1 cellular context compared by ENCODE assay signal in genomic region chr7:155762639-155763038, GRCh38.
TF ChIP-seq lines count a peak whose summit lies in the region.

No MANE protein-coding gene starts in this region.

TF ChIP-seq in GM23338, 12 proteins besides CTCF, POLR2A, EP300 and RAD21 (continued from another document):
- TF ChIP-seq, protein P1, sequence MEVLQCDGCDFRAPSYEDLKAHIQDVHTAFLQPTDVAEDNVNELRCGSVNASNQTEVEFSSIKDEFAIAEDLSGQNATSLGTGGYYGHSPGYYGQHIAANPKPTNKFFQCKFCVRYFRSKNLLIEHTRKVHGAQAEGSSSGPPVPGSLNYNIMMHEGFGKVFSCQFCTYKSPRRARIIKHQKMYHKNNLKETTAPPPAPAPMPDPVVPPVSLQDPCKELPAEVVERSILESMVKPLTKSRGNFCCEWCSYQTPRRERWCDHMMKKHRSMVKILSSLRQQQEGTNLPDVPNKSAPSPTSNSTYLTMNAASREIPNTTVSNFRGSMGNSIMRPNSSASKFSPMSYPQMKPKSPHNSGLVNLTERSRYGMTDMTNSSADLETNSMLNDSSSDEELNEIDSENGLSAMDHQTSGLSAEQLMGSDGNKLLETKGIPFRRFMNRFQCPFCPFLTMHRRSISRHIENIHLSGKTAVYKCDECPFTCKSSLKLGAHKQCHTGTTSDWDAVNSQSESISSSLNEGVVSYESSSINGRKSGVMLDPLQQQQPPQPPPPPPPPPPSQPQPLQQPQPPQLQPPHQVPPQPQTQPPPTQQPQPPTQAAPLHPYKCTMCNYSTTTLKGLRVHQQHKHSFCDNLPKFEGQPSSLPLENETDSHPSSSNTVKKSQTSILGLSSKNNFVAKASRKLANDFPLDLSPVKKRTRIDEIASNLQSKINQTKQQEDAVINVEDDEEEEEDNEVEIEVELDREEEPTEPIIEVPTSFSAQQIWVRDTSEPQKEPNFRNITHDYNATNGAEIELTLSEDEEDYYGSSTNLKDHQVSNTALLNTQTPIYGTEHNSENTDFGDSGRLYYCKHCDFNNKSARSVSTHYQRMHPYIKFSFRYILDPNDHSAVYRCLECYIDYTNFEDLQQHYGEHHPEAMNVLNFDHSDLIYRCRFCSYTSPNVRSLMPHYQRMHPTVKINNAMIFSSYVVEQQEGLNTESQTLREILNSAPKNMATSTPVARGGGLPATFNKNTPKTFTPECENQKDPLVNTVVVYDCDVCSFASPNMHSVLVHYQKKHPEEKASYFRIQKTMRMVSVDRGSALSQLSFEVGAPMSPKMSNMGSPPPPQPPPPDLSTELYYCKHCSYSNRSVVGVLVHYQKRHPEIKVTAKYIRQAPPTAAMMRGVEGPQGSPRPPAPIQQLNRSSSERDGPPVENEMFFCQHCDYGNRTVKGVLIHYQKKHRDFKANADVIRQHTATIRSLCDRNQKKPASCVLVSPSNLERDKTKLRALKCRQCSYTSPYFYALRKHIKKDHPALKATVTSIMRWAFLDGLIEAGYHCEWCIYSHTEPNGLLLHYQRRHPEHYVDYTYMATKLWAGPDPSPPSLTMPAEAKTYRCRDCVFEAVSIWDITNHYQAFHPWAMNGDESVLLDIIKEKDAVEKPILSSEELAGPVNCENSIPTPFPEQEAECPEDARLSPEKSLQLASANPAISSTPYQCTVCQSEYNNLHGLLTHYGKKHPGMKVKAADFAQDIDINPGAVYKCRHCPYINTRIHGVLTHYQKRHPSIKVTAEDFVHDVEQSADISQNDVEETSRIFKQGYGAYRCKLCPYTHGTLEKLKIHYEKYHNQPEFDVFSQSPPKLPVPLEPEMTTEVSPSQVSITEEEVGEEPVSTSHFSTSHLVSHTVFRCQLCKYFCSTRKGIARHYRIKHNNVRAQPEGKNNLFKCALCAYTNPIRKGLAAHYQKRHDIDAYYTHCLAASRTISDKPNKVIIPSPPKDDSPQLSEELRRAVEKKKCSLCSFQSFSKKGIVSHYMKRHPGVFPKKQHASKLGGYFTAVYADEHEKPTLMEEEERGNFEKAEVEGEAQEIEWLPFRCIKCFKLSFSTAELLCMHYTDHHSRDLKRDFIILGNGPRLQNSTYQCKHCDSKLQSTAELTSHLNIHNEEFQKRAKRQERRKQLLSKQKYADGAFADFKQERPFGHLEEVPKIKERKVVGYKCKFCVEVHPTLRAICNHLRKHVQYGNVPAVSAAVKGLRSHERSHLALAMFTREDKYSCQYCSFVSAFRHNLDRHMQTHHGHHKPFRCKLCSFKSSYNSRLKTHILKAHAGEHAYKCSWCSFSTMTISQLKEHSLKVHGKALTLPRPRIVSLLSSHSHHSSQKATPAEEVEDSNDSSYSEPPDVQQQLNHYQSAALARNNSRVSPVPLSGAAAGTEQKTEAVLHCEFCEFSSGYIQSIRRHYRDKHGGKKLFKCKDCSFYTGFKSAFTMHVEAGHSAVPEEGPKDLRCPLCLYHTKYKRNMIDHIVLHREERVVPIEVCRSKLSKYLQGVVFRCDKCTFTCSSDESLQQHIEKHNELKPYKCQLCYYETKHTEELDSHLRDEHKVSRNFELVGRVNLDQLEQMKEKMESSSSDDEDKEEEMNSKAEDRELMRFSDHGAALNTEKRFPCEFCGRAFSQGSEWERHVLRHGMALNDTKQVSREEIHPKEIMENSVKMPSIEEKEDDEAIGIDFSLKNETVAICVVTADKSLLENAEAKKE (CRISPR knock-in tag; IDR thresholded peaks at IDR 0.05), result no peak
- TF ChIP-seq STAT1 (IDR thresholded peaks at IDR 0.05; ENCODE audit: unreplicated experiment) (no peak), ZNF331 (CRISPR knock-in tag; IDR thresholded peaks at IDR 0.05; ENCODE audit: low read depth) (no peak), ZNF114 (CRISPR knock-in tag; IDR thresholded peaks at IDR 0.05) (no peak), EZH2phosphoT487 (IDR thresholded peaks at IDR 0.05; ENCODE audit: unreplicated experiment) (no peak), REST (IDR thresholded peaks at IDR 0.05; ENCODE audit: unreplicated experiment) (no peak)
- TF ChIP-seq, protein P2, sequence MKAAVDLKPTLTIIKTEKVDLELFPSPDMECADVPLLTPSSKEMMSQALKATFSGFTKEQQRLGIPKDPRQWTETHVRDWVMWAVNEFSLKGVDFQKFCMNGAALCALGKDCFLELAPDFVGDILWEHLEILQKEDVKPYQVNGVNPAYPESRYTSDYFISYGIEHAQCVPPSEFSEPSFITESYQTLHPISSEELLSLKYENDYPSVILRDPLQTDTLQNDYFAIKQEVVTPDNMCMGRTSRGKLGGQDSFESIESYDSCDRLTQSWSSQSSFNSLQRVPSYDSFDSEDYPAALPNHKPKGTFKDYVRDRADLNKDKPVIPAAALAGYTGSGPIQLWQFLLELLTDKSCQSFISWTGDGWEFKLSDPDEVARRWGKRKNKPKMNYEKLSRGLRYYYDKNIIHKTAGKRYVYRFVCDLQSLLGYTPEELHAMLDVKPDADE (IDR thresholded peaks at IDR 0.05), result no peak
